ENCODE assay signal across 10 cellular contexts in the genomic region with DNA sequence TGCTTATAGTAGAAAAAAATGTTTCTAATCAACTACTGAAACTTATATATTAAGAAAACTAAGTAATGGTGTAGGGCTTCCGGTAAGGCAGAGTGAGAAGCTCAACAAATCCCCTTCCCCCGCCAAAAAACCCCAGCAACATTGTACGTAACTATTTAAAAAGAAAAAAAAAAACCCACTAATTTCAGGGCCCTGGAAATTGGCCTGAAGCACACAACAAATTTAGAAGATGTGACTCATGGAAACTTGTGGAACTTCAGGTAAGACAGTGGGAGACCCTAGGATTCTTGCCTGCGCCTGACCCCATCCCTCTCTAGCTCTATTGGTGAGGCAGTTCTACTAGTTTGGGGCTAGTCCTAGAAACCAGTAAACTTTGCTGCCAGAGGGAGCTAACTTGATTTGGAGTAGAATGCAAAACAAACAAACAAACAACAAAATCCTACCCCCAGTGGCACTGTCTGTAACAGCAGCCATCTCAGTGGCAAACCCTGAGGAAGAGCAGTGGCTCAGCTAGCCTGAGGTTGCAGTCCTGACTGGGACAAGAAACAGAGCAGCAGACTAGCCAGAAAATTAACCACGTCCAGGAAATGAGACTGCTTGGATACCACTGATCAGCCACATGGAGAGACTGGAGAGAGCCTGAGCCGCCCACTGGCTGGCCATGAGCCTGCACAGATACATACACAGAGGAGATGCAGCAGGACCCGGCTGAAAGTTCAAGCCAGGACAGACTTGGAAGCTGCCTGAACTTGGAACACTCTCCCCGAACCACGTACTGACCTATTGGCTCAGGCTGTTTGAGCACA.
DNase-seq lines count a peak whose midpoint lies in the region; ATAC-seq and TF ChIP-seq lines count a peak whose summit lies in the region.
"Had no signal": no experiment of that assay in that cellular context is flagged by ENCODE, and none has a peak within 500 bp of the region (broad histone marks: within the 10 kb centered on the region; RNA-seq: fewer than 3 reads in every experiment).

No MANE protein-coding gene starts in this region.

- no peaks in the 10 kb centered on the region for H3K9me3 ChIP-seq in DND-41 (ENCODE audit: insufficient read depth, low read length, severe bottlenecking)
- H3K9me3 ChIP-seq in muscle layer of colon (ENCODE audit: low read length): no peaks in the 10 kb centered on the region
- H3K9me3 ChIP-seq: SJCRH30 had no signal

- TF ChIP-seq CTCF in DND-41 (IDR thresholded peaks at IDR 0.05; ENCODE audit: borderline replicate concordance, extremely low read depth, low read length, poor library complexity, severe bottlenecking): peak; percentile 59

- H3K36me3 ChIP-seq in DND-41 (ENCODE audit: insufficient read depth, low read length) (no peaks in the 10 kb centered on the region), muscle layer of colon (ENCODE audit: insufficient read depth, low read length) (no peaks in the 10 kb centered on the region)
- H3K36me3 ChIP-seq: SJCRH30 had no signal

- H3K27ac ChIP-seq in DND-41 (ENCODE audit: low read length) (peak overlapping the region; percentile 65), muscle layer of colon (ENCODE audit: low read depth, low read length) (peak overlapping the region; percentile 81)
- H3K27ac ChIP-seq: SJCRH30 had no signal

- H2AFZ ChIP-seq in DND-41 (ENCODE audit: low read depth, low read length): peak overlapping the region; percentile 63

- H3K79me2 ChIP-seq in DND-41 (ENCODE audit: insufficient read depth, low read length): no peaks in the 10 kb centered on the region

- DNase-seq in DND-41 (peak; percentile 11), brain pericyte (ENCODE audit: low read depth, low spot score) (peak; percentile 64), hypothalamus (lab: John Stamatoyannopoulos, UW) (no peak), KBM-7 (no peak), C1 segment of cervical spinal cord (lab: John Stamatoyannopoulos, UW) (no peak)
- DNase-seq: effector CD4-positive, alpha-beta T cell had no signal

- peaks cover 23% of the 10 kb centered on the region for H3K4me1 ChIP-seq in DND-41 (ENCODE audit: insufficient read depth, low read length)
- peaks cover 9% of the 10 kb centered on the region for H3K4me1 ChIP-seq in muscle layer of colon (ENCODE audit: insufficient read depth, low read length)
- H3K4me1 ChIP-seq: SJCRH30 had no signal

- H3K27me3 ChIP-seq in DND-41 (ENCODE audit: insufficient read depth, low read length, poor library complexity): no peaks in the 10 kb centered on the region
- no peaks in the 10 kb centered on the region for H3K27me3 ChIP-seq in muscle layer of colon (ENCODE audit: control insufficient read depth in 1 of 2, insufficient read depth in 2 of 2, low read length in 2 of 2)
- H3K27me3 ChIP-seq: SJCRH30 had no signal

- no peak overlapping the region for H3K9ac ChIP-seq in DND-41 (ENCODE audit: low read depth, low read length)
- peak overlapping the region; percentile 15 for H3K9ac ChIP-seq in muscle layer of colon (ENCODE audit: low read length)

- ATAC-seq in DND-41 (ENCODE audit: insufficient read depth, low read depth) (peak; percentile 73), HG02885 (IDR thresholded peaks at IDR 0.05; ENCODE audit: poor library complexity, unreplicated experiment) (peak; percentile 50), HG03571 (IDR thresholded peaks at IDR 0.05; ENCODE audit: unreplicated experiment) (no peak)

- in situ Hi-C loops in KBM-7 (cut with MboI; ENCODE audit: low pct_unique_long_range_greater_than_20kb, low sequenced_read_pairs): no loop called here

- no peak overlapping the region for H3K4me3 ChIP-seq in DND-41 (ENCODE audit: low read depth in 1 of 2, low read length in 2 of 2)
- H3K4me3 ChIP-seq in muscle layer of colon (ENCODE audit: low read depth in 1 of 2, low read length in 2 of 2): no peak overlapping the region
- H3K4me3 ChIP-seq: SJCRH30 had no signal

- H3K4me2 ChIP-seq in DND-41 (ENCODE audit: insufficient read depth, low read length): no peak overlapping the region

- no peaks in the 10 kb centered on the region for H4K20me1 ChIP-seq in DND-41 (ENCODE audit: insufficient read depth, low read length)

Comparison
In these comparisons a context has a peak if more than half of its experiments do, and no peak if none do; other contexts are left out.
1. DNase-seq: peak in DND-41 (single experiment) and brain pericyte (single experiment); none in hypothalamus (0 of 51), KBM-7 (single experiment) and C1 segment of cervical spinal cord (0 of 14).